Comparison of ENCODE assay signal across 2 cellular contexts in the genomic region with DNA sequence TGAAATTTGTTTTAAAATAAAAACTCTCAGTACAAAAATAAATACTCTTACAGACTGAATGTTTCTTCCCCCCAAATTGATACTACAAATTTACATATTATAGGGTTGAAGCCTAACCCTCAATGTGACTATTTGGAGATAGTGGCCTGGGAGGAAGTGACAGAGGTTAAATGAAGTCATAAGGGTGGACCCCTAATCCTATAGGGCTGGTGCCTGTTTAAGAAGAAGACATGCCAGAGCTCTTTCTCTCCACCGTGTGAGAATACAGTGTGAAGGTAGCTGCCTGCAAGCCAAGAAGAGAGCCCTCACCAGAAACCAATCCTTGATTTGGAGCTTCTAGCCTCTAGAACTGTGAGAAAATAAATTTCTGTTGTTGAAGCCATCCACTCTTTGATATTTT.
TF ChIP-seq lines count a peak whose summit lies in the region.

No MANE protein-coding gene starts in this region.

TF ChIP-seq in GM23338, 12 proteins besides CTCF, POLR2A, EP300 and RAD21:
- no peak for TF ChIP-seq ZNF331 (CRISPR knock-in tag; IDR thresholded peaks at IDR 0.05; ENCODE audit: low read depth)
- TF ChIP-seq ZNF114 (CRISPR knock-in tag; IDR thresholded peaks at IDR 0.05) = no peak
- no peak for TF ChIP-seq EZH2phosphoT487 (IDR thresholded peaks at IDR 0.05; ENCODE audit: unreplicated experiment)
- no peak for TF ChIP-seq JUNB (IDR thresholded peaks at IDR 0.05; ENCODE audit: unreplicated experiment)
- no peak for TF ChIP-seq REST (IDR thresholded peaks at IDR 0.05; ENCODE audit: unreplicated experiment)
- TF ChIP-seq STAT1 (IDR thresholded peaks at IDR 0.05; ENCODE audit: unreplicated experiment) = no peak

TF ChIP-seq in H1, 55 proteins besides CTCF, POLR2A, EP300 and RAD21:
- no peak for TF ChIP-seq TAF7 (optimal IDR thresholded peaks at IDR 0.05; ENCODE audit: borderline replicate concordance, low read depth, low read length)
- TF ChIP-seq BCL11A (IDR thresholded peaks at IDR 0.05; ENCODE audit: low read depth in 2 of 2, low read length in 2 of 2) = no peak
- TF ChIP-seq KDM5A (IDR thresholded peaks at IDR 0.05; ENCODE audit: low read length) = no peak
- no peak for TF ChIP-seq CHD1 (IDR thresholded peaks at IDR 0.05; ENCODE audit: low read depth, low read length)
- no peak for TF ChIP-seq JUND (IDR thresholded peaks at IDR 0.05; ENCODE audit: low read length)
- TF ChIP-seq TEAD4 (IDR thresholded peaks at IDR 0.05; ENCODE audit: low read depth, low read length) = no peak
- TF ChIP-seq BRCA1 (IDR thresholded peaks at IDR 0.05; ENCODE audit: low read depth, low read length) = no peak
- no peak for TF ChIP-seq USF2 (IDR thresholded peaks at IDR 0.05; ENCODE audit: low read length)
- no peak for TF ChIP-seq ATF2 (IDR thresholded peaks at IDR 0.05; ENCODE audit: low read length)
- no peak for TF ChIP-seq CHD7 (IDR thresholded peaks at IDR 0.05; ENCODE audit: insufficient replicate concordance, low read length)
- TF ChIP-seq EGR1 (IDR thresholded peaks at IDR 0.05; ENCODE audit: borderline replicate concordance, low read depth, low read length) = no peak
- no peak for TF ChIP-seq SIN3A (conservative IDR thresholded peaks at IDR 0.05 in 1 of 2, IDR thresholded peaks at IDR 0.05 in 1 of 2; ENCODE audit: low read depth in 1 of 2, low read length in 2 of 2)
- no peak for TF ChIP-seq PHF8 (conservative IDR thresholded peaks at IDR 0.05; ENCODE audit: low read depth, low read length)
TF ChIP-seq in H1: peak in this region for 0.
